Comparison of ENCODE assay signal across 8 cellular contexts in the genomic region with DNA sequence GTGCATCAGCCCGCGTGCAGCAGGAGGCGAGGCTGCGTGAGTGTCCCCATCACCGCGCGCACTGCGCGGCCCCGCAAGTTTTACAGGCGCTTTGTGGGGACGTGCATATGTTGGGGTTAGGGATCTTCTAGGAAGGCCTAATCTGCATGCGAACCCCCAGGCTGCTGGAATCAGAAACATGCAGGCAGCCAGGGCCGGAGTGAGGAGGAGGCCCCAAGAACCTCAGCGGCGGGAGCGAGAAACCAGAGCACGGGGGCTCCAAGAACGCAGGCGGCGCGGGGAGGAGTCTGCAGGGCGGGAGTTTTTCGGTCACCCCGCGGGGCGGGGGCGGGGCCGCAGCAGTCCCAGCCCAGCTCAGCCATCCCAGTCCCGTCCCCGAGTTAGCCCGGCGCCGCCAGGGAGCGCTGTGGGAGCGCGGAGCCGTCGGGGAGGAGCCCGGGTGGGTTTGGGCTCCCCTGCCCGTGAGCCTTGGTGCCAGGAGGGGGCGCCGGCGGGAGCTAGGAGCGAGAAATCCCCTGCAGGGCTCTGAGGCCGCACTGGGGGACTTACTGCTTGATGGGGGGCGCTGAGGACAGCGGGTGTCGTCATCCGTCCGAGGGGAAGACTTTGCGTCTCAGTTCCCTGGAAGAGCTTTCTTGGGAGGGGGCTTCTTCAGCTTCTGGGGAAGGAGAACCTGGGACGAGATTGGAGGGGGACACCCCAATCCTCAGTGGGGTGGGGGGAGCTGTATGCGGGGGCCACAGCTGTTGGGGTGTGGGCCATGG. TPM values are rescaled to one million over a fixed set of nuclear protein-coding genes. Genes with fewer than 3 reads are reported as not detected.
DNase-seq lines count a peak whose midpoint lies in the region; ATAC-seq and TF ChIP-seq lines count a peak whose summit lies in the region.

No MANE protein-coding gene starts in this region.

- H3K4me3 ChIP-seq in BE2C (ENCODE audit: low read depth, low read length): peak overlapping the region; percentile 33

- peaks cover 0 to 5% (median 4%) of the 10 kb centered on the region in 3 donors for H3K4me1 Mint-ChIP-seq in IgD-negative memory B cell
- H3K4me1 Mint-ChIP-seq in naive B cell: peaks cover 16 to 28% (median 19%) of the 10 kb centered on the region in 3 donors
- H3K4me1 Mint-ChIP-seq in stimulated activated naive B cell treated with anti-CD40 and anti-IgM and Interleukin-4, amounts not matched to agents 10 μg/mL and 1 μg/mL and 100 μg/mL, for 72 hours: peaks cover 18 to 29% of the 10 kb centered on the region in 2 donors

- H3K36me3 Mint-ChIP-seq in IgD-negative memory B cell (no peaks in the 10 kb centered on the region), naive B cell (no peaks in the 10 kb centered on the region)
- peaks cover 0 to 4% of the 10 kb centered on the region in 2 donors for H3K36me3 Mint-ChIP-seq in stimulated activated naive B cell treated with anti-CD40 and anti-IgM and Interleukin-4, amounts not matched to agents 10 μg/mL and 1 μg/mL and 100 μg/mL, for 72 hours

- H3K4me3 Mint-ChIP-seq in IgD-negative memory B cell (peak overlapping the region in 2 of 4 donors; percentile 79 to 80), naive B cell (peak overlapping the region; percentile 70 to 88 (median 79))
- H3K4me3 Mint-ChIP-seq in stimulated activated naive B cell treated with anti-CD40 and anti-IgM and Interleukin-4, amounts not matched to agents 10 μg/mL and 1 μg/mL and 100 μg/mL, for 72 hours: peak overlapping the region; percentile 74 to 81

- H3K9me3 ChIP-seq in BE2C: no peaks in the 10 kb centered on the region

- DNase-seq in BE2C (peak; percentile 98), OCI-M1 (lab: John Stamatoyannopoulos, UW) (peak; percentile 93), activated T-cell treated with anti-CD3 and anti-CD28 coated beads for 1 hour (ENCODE audit: low read depth) (peak; percentile 84), erythroblast (lab: John Stamatoyannopoulos, UW) (peak; percentile 92 to 95), naive B cell (peak; percentile 85)
- DNase-seq in stimulated activated naive B cell treated with anti-CD40 and anti-IgM and Interleukin-4, amounts not matched to agents 10 μg/mL and 1 μg/mL and 100 μg/mL, for 72 hours: peak; percentile 88

- H3K27ac Mint-ChIP-seq in IgD-negative memory B cell (peak overlapping the region; percentile 13 to 85 (median 73)), naive B cell (peak overlapping the region; percentile 28 to 96 (median 88))
- peak overlapping the region; percentile 89 for H3K27ac Mint-ChIP-seq in stimulated activated naive B cell treated with anti-CD40 and anti-IgM and Interleukin-4, amounts not matched to agents 10 μg/mL and 1 μg/mL and 100 μg/mL, for 72 hours

- no peaks in the 10 kb centered on the region for H3K36me3 ChIP-seq in BE2C

- no peak for TF ChIP-seq POLR2A in erythroblast (IDR thresholded peaks at IDR 0.05; ENCODE audit: low read length)

- ATAC-seq in GM19463 (IDR thresholded peaks at IDR 0.05; ENCODE audit: unreplicated experiment) (peak; percentile 85), naive B cell (ENCODE audit: low read depth in 2 of 2) (peak; percentile 86 to 89)
- ATAC-seq in stimulated activated naive B cell treated with anti-CD40 and anti-IgM and Interleukin-4, amounts not matched to agents 10 μg/mL and 1 μg/mL and 100 μg/mL, for 72 hours (replicated peaks): peak; percentile 94 to 96

- H3K9me3 Mint-ChIP-seq in IgD-negative memory B cell (no peaks in the 10 kb centered on the region), naive B cell (no peaks in the 10 kb centered on the region)
- H3K9me3 Mint-ChIP-seq in stimulated activated naive B cell treated with anti-CD40 and anti-IgM and Interleukin-4, amounts not matched to agents 10 μg/mL and 1 μg/mL and 100 μg/mL, for 72 hours: no peaks in the 10 kb centered on the region

- peak; percentile 98 for TF ChIP-seq CTCF in BE2C (IDR thresholded peaks at IDR 0.05; ENCODE audit: low read depth, low read length)

- peaks cover 7% of the 10 kb centered on the region for H3K27me3 ChIP-seq in BE2C

- peaks cover 36% of the 10 kb centered on the region for H3K4me1 ChIP-seq in BE2C

- H3K27me3 Mint-ChIP-seq in IgD-negative memory B cell (peaks cover 36% of the 10 kb centered on the region), naive B cell (peaks cover 7 to 55% (median 33%) of the 10 kb centered on the region in 3 donors)
- peaks cover 36 to 58% of the 10 kb centered on the region in 2 donors for H3K27me3 Mint-ChIP-seq in stimulated activated naive B cell treated with anti-CD40 and anti-IgM and Interleukin-4, amounts not matched to agents 10 μg/mL and 1 μg/mL and 100 μg/mL, for 72 hours

RNA-seq across cellular contexts. Expression of a gene that starts 0.9 kb away (rescaled TPM):
- 4.5 TPM for polyA plus RNA-seq in BE2C (2012; ENCODE audit: insufficient read depth, insufficient read length, low read depth)
- not detected for polyA plus RNA-seq in IgD-negative memory B cell
- under 1 TPM in 2 of 6 donors, not detected in 4; 0.28 to 0.29 TPM for polyA plus RNA-seq in naive B cell (ENCODE audit: low read depth in 6 of 6)

RNA-seq across cellular contexts. Expression of a gene that starts 13.0 kb away (rescaled TPM):
- 184 TPM for polyA plus RNA-seq in BE2C (2012; ENCODE audit: insufficient read depth, insufficient read length, low read depth)
- polyA plus RNA-seq in IgD-negative memory B cell: 35.2 TPM
- 10 to 100 TPM; 27.1 to 45.2 (median 35.5) TPM for polyA plus RNA-seq in naive B cell (ENCODE audit: low read depth in 6 of 6)

RNA-seq across cellular contexts. Expression of a gene that starts 19.4 kb away (rescaled TPM):
- polyA plus RNA-seq in BE2C (2012; ENCODE audit: insufficient read depth, insufficient read length, low read depth): 13.1 TPM
- polyA plus RNA-seq in IgD-negative memory B cell (not detected), naive B cell (ENCODE audit: low read depth in 6 of 6) (under 1 TPM in 3 of 6 donors, not detected in 3; 0.25 to 0.28 (median 0.25) TPM)

RNA-seq across cellular contexts. Expression of a gene that starts 35.6 kb away (rescaled TPM):
- not detected for polyA plus RNA-seq in BE2C (2012; ENCODE audit: insufficient read depth, insufficient read length, low read depth)
- polyA plus RNA-seq in IgD-negative memory B cell: 0.55 TPM
- not detected for polyA plus RNA-seq in naive B cell (ENCODE audit: low read depth in 6 of 6)

RNA-seq across cellular contexts. Expression of a gene that starts 47.3 kb away (rescaled TPM):
- not detected for polyA plus RNA-seq in BE2C (2012; ENCODE audit: insufficient read depth, insufficient read length, low read depth)
- polyA plus RNA-seq in IgD-negative memory B cell (not detected), naive B cell (ENCODE audit: low read depth in 6 of 6) (not detected)

Comparison
In these comparisons a context has a peak if more than half of its experiments do, and no peak if none do; other contexts are left out.
1. Peak in every context shown above with its lines: DNase-seq, ATAC-seq and H3K4me3 ChIP-seq.